21 cellular contexts compared by ENCODE assay signal in genomic region chr4:88830576-88830975, GRCh38.
"Had no signal": no experiment of that assay in that cellular context is flagged by ENCODE, and none has a peak within 500 bp of the region (broad histone marks: within the 10 kb centered on the region; RNA-seq: fewer than 3 reads in every experiment).

No MANE protein-coding gene starts in this region.

- DNase-seq: activated CD4-positive, alpha-beta T cell treated with anti-CD3 and anti-CD28 coated beads for 48 hours; activated CD4-positive, alpha-beta T cell treated with anti-CD3 and anti-CD28 coated beads, Interleukin-2, amount 50 U/mL, for 48 hours; activated CD8-positive, alpha-beta memory T cell treated with anti-CD3 and anti-CD28 coated beads for 24 hours; activated gamma-delta T cell; activated naive CD4-positive, alpha-beta T cell treated with anti-CD3 and anti-CD28 coated beads for 36 hours; activated T-cell treated with anti-CD3 and anti-CD28 coated beads, Interleukin-2, amount 50 U/mL, for 4 hours; amygdala; NCI-H1092; NCI-H2029 treated with DMSO at 0.1 percent for 48 hours; NCI-H510A treated with DMSO at 0.1 percent for 48 hours; NK-92 treated with Interleukin-12 subunit alpha and Interleukin-12 subunit beta, amount 100 ng/mL, for 24 hours; OCI-M1; RPMI8226; SHP77 had no signal

- H3K36me3 Mint-ChIP-seq: activated naive CD8-positive, alpha-beta T cell had no signal

- H3K4me2 ChIP-seq: KMS-11 had no signal

- H3K27me3 Mint-ChIP-seq: activated naive CD8-positive, alpha-beta T cell; brain had no signal

- H3K9ac ChIP-seq: KMS-11 had no signal

- H3K27ac ChIP-seq: KMS-11 had no signal

- H3K9me3 Mint-ChIP-seq: activated naive CD4-positive, alpha-beta T cell treated with anti-CD3 and anti-CD28 coated beads for 36 hours; activated T-cell treated with anti-CD3 and anti-CD28 coated beads, Interleukin-2, amount 50 U/mL, for 4 hours; activated T-helper 17 cell treated with anti-CD3 and anti-CD28 coated beads, Interleukin-2, amount 50 U/mL, for 72 hours; T-helper 1 cell treated with Interleukin-12 subunit alpha and Interleukin-12 subunit beta and Interleukin-4 antibody, amounts not matched to agents 30 μg/mL and 1 μg/mL, for 36 hours had no signal

- H3K4me1 Mint-ChIP-seq: activated T-helper 17 cell treated with anti-CD3 and anti-CD28 coated beads, Interleukin-2, amount 50 U/mL, for 72 hours had no signal

- H3K27ac Mint-ChIP-seq: activated naive CD4-positive, alpha-beta T cell treated with anti-CD3 and anti-CD28 coated beads for 36 hours; activated naive CD8-positive, alpha-beta T cell; activated T-helper 17 cell treated with anti-CD3 and anti-CD28 coated beads, Interleukin-2, amount 50 U/mL, for 72 hours; T-helper 1 cell treated with Interleukin-12 subunit alpha and Interleukin-12 subunit beta and Interleukin-4 antibody, amounts not matched to agents 30 μg/mL and 1 μg/mL, for 36 hours had no signal

- ATAC-seq: activated CD4-positive, CD25-positive, alpha-beta regulatory T cell treated with anti-CD3 and anti-CD28 coated beads, Interleukin-2, amount 50 U/mL, for 24 hours; activated T-cell treated with anti-CD3 and anti-CD28 coated beads, Interleukin-2, amount 50 U/mL, for 4 hours; activated T-helper 17 cell treated with anti-CD3 and anti-CD28 coated beads, Interleukin-2, amount 50 U/mL, for 72 hours; Panc1 had no signal

- H3K4me3 Mint-ChIP-seq: activated naive CD4-positive, alpha-beta T cell treated with anti-CD3 and anti-CD28 coated beads for 36 hours; activated naive CD8-positive, alpha-beta T cell; activated T-cell treated with anti-CD3 and anti-CD28 coated beads, Interleukin-2, amount 50 U/mL, for 4 hours; activated T-helper 17 cell treated with anti-CD3 and anti-CD28 coated beads, Interleukin-2, amount 50 U/mL, for 72 hours; T-helper 1 cell treated with Interleukin-12 subunit alpha and Interleukin-12 subunit beta and Interleukin-4 antibody, amounts not matched to agents 30 μg/mL and 1 μg/mL, for 36 hours had no signal
